ENCODE assay signal across 1 cellular context in the genomic region with DNA sequence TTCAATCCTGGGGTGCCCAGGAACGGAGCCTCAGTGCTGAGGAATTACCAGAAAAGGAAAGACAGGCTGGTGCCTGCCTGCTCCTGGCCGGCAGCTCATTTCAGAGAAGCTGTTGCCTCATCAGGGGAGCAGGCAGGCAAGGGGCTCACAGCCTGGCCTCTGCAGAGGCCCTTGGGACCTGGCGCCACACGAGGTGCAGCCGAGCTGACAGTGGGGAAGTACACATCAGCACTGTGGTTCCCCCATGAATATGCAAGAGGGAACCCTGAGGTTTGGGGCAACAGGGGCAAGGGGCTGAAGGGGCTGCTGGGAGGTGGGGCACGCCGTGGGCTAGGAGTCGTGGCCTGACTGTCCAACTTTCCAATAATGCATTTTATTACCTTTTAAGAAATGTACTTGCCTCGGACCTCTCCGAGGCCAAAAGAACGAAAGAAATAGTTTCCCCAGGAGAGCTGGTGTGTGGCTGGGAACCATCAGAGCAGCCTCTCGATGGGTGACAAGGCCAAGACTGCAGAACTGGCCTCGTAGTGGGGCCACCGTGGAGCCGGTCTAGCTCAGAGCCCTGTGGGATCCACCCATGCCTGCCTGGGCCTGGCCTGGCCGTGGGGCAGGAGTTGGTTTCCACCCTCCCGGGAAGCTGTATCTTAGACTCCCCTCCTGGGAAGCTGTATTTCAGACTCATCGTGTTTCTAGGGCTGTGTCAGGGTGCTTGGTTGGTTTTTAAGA.
TF ChIP-seq lines count a peak whose summit lies in the region.

No MANE protein-coding gene starts in this region.

TF ChIP-seq in GM12878, 131 proteins besides CTCF, POLR2A, EP300 and RAD21 (continued from another document):
- TF ChIP-seq SMAD1 (IDR thresholded peaks at IDR 0.05; ENCODE audit: low read depth, partially characterized antibody) (no peak), NFIC (IDR thresholded peaks at IDR 0.05; ENCODE audit: low read depth, low read length) (0 out of 2 replicates have a peak, but pooled peaks have one; percentile 6), WRNIP1 (IDR thresholded peaks at IDR 0.05; ENCODE audit: borderline replicate concordance, low read depth, low read length) (no peak)
